ENCODE assay signal across 8 cellular contexts in genomic region chr2:178478442-178479274, GRCh38. TPM values are rescaled to one million over a fixed set of nuclear protein-coding genes. Genes with fewer than 3 reads are reported as not detected.
A peak's percentile ranks its signal among the peaks of the same experiment; 100 is the strongest.
DNase-seq lines count a peak whose midpoint lies in the region; ATAC-seq and TF ChIP-seq lines count a peak whose summit lies in the region.

TSS of gene FKBP7 (minus strand) at chr2:178478600. CDS start at chr2:178478499, 101 bp downstream.

- peak; percentile 72 for TF ChIP-seq CTCF in HEK293 (tag by site-specific recombination; IDR thresholded peaks at IDR 0.05)
- no peak for TF ChIP-seq CTCF in omental fat pad (IDR thresholded peaks at IDR 0.05)

- CTCF ChIA-PET in HEK293 (lab: Yijun Ruan, JAX): interaction anchor here (1.1 kb wide), 1 partner anchor 11 kb away, joined by 3 read pairs; no protein-coding TSS in a partner anchor

- H3K9me3 ChIP-seq in HEK293 (ENCODE audit: control insufficient read depth, insufficient read depth, low read depth, low read length): no peaks in the 10 kb centered on the region

- DNase-seq in GM03348 (ENCODE audit: low spot score) (peak; percentile 94), MV-4-11 (lab: John Stamatoyannopoulos, UW) (peak; percentile 77), SK-N-DZ (ENCODE audit: low spot score) (peak; percentile 87), glomerular endothelial cell (ENCODE audit: extremely low read depth, low read depth, low spot score) (peak; percentile 31), omental fat pad (ENCODE audit: low spot score) (peak; percentile 66)
- peak; percentile 82 for DNase-seq in activated naive CD4-positive, alpha-beta T cell treated with anti-CD3 and anti-CD28 coated beads, Interleukin-2, amount 50 U/mL, for 16 hours

- H3K4me1 ChIP-seq in HEK293 (ENCODE audit: control insufficient read depth, insufficient read depth, low read length): no peaks in the 10 kb centered on the region

- peak within 1 kb of the TSS; percentile 74 for H3K27ac ChIP-seq in HEK293 (ENCODE audit: extremely low read depth, low read depth, low read length)
- H3K27ac ChIP-seq in temporal lobe (ENCODE audit: low read depth, low read length): peak within 1 kb of the TSS; percentile 99

- H3K4me3 ChIP-seq in HEK293 (ENCODE audit: low read depth, low read length): peak within 1 kb of the TSS; percentile 65

- POLR2A ChIA-PET in HEK293 (lab: Yijun Ruan, JAX): no interaction called here

- ATAC-seq in omental fat pad (ENCODE audit: low FRiP score): peak; percentile 79

- H3K36me3 ChIP-seq in HEK293 (ENCODE audit: control insufficient read depth in 2 of 2, insufficient read depth in 1 of 2, low read length in 2 of 2): no peaks in the 10 kb centered on the region

TF ChIP-seq in HEK293, 187 proteins besides CTCF, POLR2A, EP300 and RAD21 (continues in another document):
- no peak for TF ChIP-seq ZNF112 (tag by site-specific recombination; IDR thresholded peaks at IDR 0.05)
- no peak for TF ChIP-seq ZNF24 (tag by site-specific recombination; IDR thresholded peaks at IDR 0.05)
- no peak for TF ChIP-seq ZNF530 (tag by site-specific recombination; IDR thresholded peaks at IDR 0.05; ENCODE audit: low read depth)
- TF ChIP-seq ZBTB20 (tag by site-specific recombination; IDR thresholded peaks at IDR 0.05): peak; percentile 74
- TF ChIP-seq TRIM28 (IDR thresholded peaks at IDR 0.05; ENCODE audit: borderline replicate concordance, low read length): peak; percentile 97
- TF ChIP-seq MEIS1 (CRISPR knock-in tag; IDR thresholded peaks at IDR 0.05; ENCODE audit: borderline replicate concordance): no peak
- no peak for TF ChIP-seq ZNF354C (tag by site-specific recombination; IDR thresholded peaks at IDR 0.05; ENCODE audit: borderline replicate concordance, low read depth)
- no peak for TF ChIP-seq ZNF391 (tag by site-specific recombination; IDR thresholded peaks at IDR 0.05; ENCODE audit: borderline replicate concordance, low read depth)
- TF ChIP-seq ZNF248 (tag by site-specific recombination; IDR thresholded peaks at IDR 0.05): no peak
- no peak for TF ChIP-seq ZNF174 (tag by site-specific recombination; IDR thresholded peaks at IDR 0.05)
- no peak for TF ChIP-seq ZNF558 (tag by site-specific recombination; IDR thresholded peaks at IDR 0.05)
- TF ChIP-seq ZSCAN16 (tag by site-specific recombination; IDR thresholded peaks at IDR 0.05): no peak
- no peak for TF ChIP-seq ZBTB10 (tag by site-specific recombination; IDR thresholded peaks at IDR 0.05)
- TF ChIP-seq ZEB2 (tag by site-specific recombination; IDR thresholded peaks at IDR 0.05): peak; percentile 62
- TF ChIP-seq ZNF704 (tag by site-specific recombination; IDR thresholded peaks at IDR 0.05): no peak
- TF ChIP-seq KLF16 (tag by site-specific recombination; IDR thresholded peaks at IDR 0.05): 0 out of 2 replicates have a peak, but pooled peaks have one; percentile 24
- no peak for TF ChIP-seq PRDM2 (tag by site-specific recombination; IDR thresholded peaks at IDR 0.05; ENCODE audit: borderline replicate concordance)
- no peak; the same call in 1 of the 2 replicates for TF ChIP-seq ZXDB (tag by site-specific recombination; IDR thresholded peaks at IDR 0.05)
- TF ChIP-seq ZSCAN5A (tag by site-specific recombination; IDR thresholded peaks at IDR 0.05): no peak
- no peak for TF ChIP-seq HOXC10 (CRISPR knock-in tag; IDR thresholded peaks at IDR 0.05)
- TF ChIP-seq ZNF544 (tag by site-specific recombination; IDR thresholded peaks at IDR 0.05): no peak
- peak; percentile 59 for TF ChIP-seq KLF8 (tag by site-specific recombination; IDR thresholded peaks at IDR 0.05)

RNA-seq across cellular contexts. Expression of gene FKBP7, which starts in this region (rescaled TPM):
- 39.7 and 47.6 TPM in 2 replicates for polyA plus RNA-seq in SK-N-DZ (2014; cell fraction: cytosol; rRNA removed)
- 28.8 and 29.2 TPM in 2 replicates for polyA plus RNA-seq in SK-N-DZ (2014; cell fraction: nucleus; rRNA removed)
- total RNA-seq in glomerular endothelial cell: 16.8 and 26.2 TPM in 2 replicates
- 10 to 100 TPM in 3 of 4 donors, 1 to 10 TPM in 1; 6.8 to 17.5 (median 15.3) TPM for total RNA-seq in omental fat pad
- total RNA-seq in temporal lobe: 11.3 TPM

Comparison
In these comparisons a context has a peak if more than half of its experiments do, and no peak if none do; other contexts are left out.
1. Peak in every context shown above with its lines: DNase-seq, ATAC-seq, H3K4me3 ChIP-seq and H3K27ac ChIP-seq.
2. DNase-seq: peak in every context shown above with its lines; median percentile 94 in GM03348; 87 in SK-N-DZ; 82 in activated naive CD4-positive, alpha-beta T cell treated with anti-CD3 and anti-CD28 coated beads, Interleukin-2, amount 50 U/mL, for 16 hours; 77 in MV-4-11; 66 in omental fat pad; 31 in glomerular endothelial cell.